1 cellular context compared by ENCODE assay signal in genomic region chr15:74784854-74785715, GRCh38.
TF ChIP-seq lines count a peak whose summit lies in the region.

No MANE protein-coding gene starts in this region.

TF ChIP-seq in liver, 16 proteins besides CTCF, POLR2A, EP300 and RAD21 (continued from another document):
- TF ChIP-seq ZBTB33 (IDR thresholded peaks at IDR 0.05) (no peak), TAF1 (conservative IDR thresholded peaks at IDR 0.05) (no peak), EGR1 (IDR thresholded peaks at IDR 0.05; ENCODE audit: low read depth in 2 of 2) (no peak), MAX (IDR thresholded peaks at IDR 0.05) (no peak)
